10 cellular contexts compared by ENCODE assay signal in the genomic region with DNA sequence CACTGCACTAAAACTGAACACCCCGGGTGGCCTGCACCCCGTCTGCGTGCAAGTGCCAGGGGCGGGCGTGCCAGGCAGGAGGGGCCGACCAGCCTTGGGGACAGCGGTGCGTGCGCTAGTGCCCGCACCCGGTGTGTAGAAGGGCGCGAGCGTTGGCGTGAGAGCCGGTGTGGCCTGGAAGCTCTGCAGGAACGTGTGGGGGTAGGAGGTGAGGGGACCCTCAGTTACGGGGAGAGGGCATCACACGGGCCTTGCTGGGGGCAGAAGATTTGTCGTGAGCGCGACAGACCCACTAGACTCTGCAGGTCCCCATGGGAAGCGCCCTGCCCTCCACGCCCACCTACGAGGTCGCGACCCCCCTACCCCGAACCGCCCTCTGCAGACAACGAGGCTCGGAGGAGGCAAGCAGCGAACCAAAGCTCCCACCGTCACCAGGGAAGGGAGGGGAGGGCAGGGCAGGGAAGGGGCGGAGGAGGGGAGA.
DNase-seq lines count a peak whose midpoint lies in the region; ATAC-seq and TF ChIP-seq lines count a peak whose summit lies in the region.
"Had no signal": no experiment of that assay in that cellular context is flagged by ENCODE, and none has a peak within 500 bp of the region (broad histone marks: within the 10 kb centered on the region; RNA-seq: fewer than 3 reads in every experiment).

No MANE protein-coding gene starts in this region.

- H3K4me1 ChIP-seq in right cardiac atrium (ENCODE audit: control insufficient read depth, insufficient read depth, low read length) (no peaks in the 10 kb centered on the region), sigmoid colon (peaks cover 0 to 26% (median 24%) of the 10 kb centered on the region in 4 donors)

- ATAC-seq in activated CD4-positive, alpha-beta T cell treated with anti-CD3 and anti-CD28 coated beads for 36 hours: no peak
- ATAC-seq in WTC11: no peak
- ATAC-seq in right cardiac atrium: no peak
- ATAC-seq in omental fat pad (ENCODE audit: low FRiP score): no peak

- H3K4me3 ChIP-seq in right cardiac atrium (ENCODE audit: low read length): peak overlapping the region; percentile 82
- peak overlapping the region in 2 of 4 donors; percentile 61 to 73 for H3K4me3 ChIP-seq in sigmoid colon

- H3K27ac ChIP-seq in right cardiac atrium (ENCODE audit: low read length): no peak overlapping the region
- H3K27ac ChIP-seq in sigmoid colon: no peak overlapping the region

- TF ChIP-seq POLR2A in sigmoid colon (IDR thresholded peaks at IDR 0.05): no peak

- CTCF ChIA-PET in activated CD4-positive, alpha-beta T cell treated with anti-CD3 and anti-CD28 coated beads for 36 hours (lab: Charles Lee): no interaction called here
- CTCF ChIA-PET in WTC11 (lab: Charles Lee): interaction anchor here (0.6 to 1.2 kb wide), 9 partner anchors 8 to 269 kb away, joined by 3 to 6 read pairs (median 4); no protein-coding TSS in a partner anchor

- POLR2A ChIA-PET in activated CD4-positive, alpha-beta T cell treated with anti-CD3 and anti-CD28 coated beads for 36 hours (lab: Charles Lee): no interaction called here
- POLR2A ChIA-PET in WTC11 (lab: Charles Lee): interaction anchor here (0.6 kb wide), 1 partner anchor 11 kb away, joined by 3 read pairs; no protein-coding TSS in a partner anchor

- H3K4me3 Mint-ChIP-seq in activated CD4-positive, alpha-beta T cell treated with anti-CD3 and anti-CD28 coated beads for 36 hours: peak overlapping the region; percentile 33
- H3K4me3 Mint-ChIP-seq in WTC11: peak overlapping the region; percentile 60
- H3K4me3 Mint-ChIP-seq: activated naive CD8-positive, alpha-beta T cell had no signal

- no peak overlapping the region for H3K27ac Mint-ChIP-seq in activated CD4-positive, alpha-beta T cell treated with anti-CD3 and anti-CD28 coated beads for 36 hours
- H3K27ac Mint-ChIP-seq in WTC11: no peak overlapping the region
- H3K27ac Mint-ChIP-seq: activated naive CD8-positive, alpha-beta T cell had no signal

- H3K9me3 Mint-ChIP-seq in activated CD4-positive, alpha-beta T cell treated with anti-CD3 and anti-CD28 coated beads for 36 hours (ENCODE audit: low read depth): no peaks in the 10 kb centered on the region
- H3K9me3 Mint-ChIP-seq in WTC11: no peaks in the 10 kb centered on the region

- no peak for TF ChIP-seq EP300 in sigmoid colon (IDR thresholded peaks at IDR 0.05)

- WGBS in right cardiac atrium: 26% methylated on average over 34 of the region's 34 CpGs
- 12 to 31% methylated on average over 33 to 34 of the region's 34 CpGs for WGBS in sigmoid colon, 2 donors

- H3K36me3 ChIP-seq in sigmoid colon: no peaks in the 10 kb centered on the region
- H3K36me3 ChIP-seq: left lung had no signal

- no peaks in the 10 kb centered on the region for H3K27me3 ChIP-seq in right cardiac atrium (ENCODE audit: control insufficient read depth, insufficient read depth)
- H3K27me3 ChIP-seq in sigmoid colon: peaks cover 6 to 33% (median 28%) of the 10 kb centered on the region in 3 donors
- H3K27me3 ChIP-seq: left lung had no signal

- no peaks in the 10 kb centered on the region for H3K36me3 Mint-ChIP-seq in activated CD4-positive, alpha-beta T cell treated with anti-CD3 and anti-CD28 coated beads for 36 hours (ENCODE audit: low read depth)
- H3K36me3 Mint-ChIP-seq in WTC11: no peaks in the 10 kb centered on the region
- H3K36me3 Mint-ChIP-seq: activated naive CD8-positive, alpha-beta T cell had no signal

- intact Hi-C loops in activated CD4-positive, alpha-beta T cell treated with anti-CD3 and anti-CD28 coated beads for 36 hours (cut with DNase I, micrococcal nuclease): loop anchor here in 1 of 2 experiments (2.0 kb wide), 1 partner anchor 662 kb away; no protein-coding TSS in a partner anchor
- intact Hi-C loops in right cardiac atrium (cut with DNase I): no loop called here
- intact Hi-C loops in sigmoid colon (cut with DNase I): no loop called here

- DNase-seq in activated CD4-positive, alpha-beta T cell treated with anti-CD3 and anti-CD28 coated beads for 36 hours: no peak
- DNase-seq in activated CD4-positive, alpha-beta T cell treated with anti-CD3 and anti-CD28 coated beads, Interleukin-2, amount 50 U/mL, for 1 hour: no peak
- DNase-seq in WTC11 (ENCODE audit: low spot score) (peak; percentile 62), right cardiac atrium (peak; percentile 44 to 79 (median 66)), sigmoid colon (peak; percentile 66), NCI-H345 treated with DMSO at 0.1 percent for 48 hours (lab: John Stamatoyannopoulos, UW; ENCODE audit: unreplicated experiment) (no peak), cerebellum (ENCODE audit: low spot score) (no peak), omental fat pad (ENCODE audit: low spot score) (no peak)

- H3K9me3 ChIP-seq in right cardiac atrium (ENCODE audit: control insufficient read depth, low read length) (no peaks in the 10 kb centered on the region), sigmoid colon (no peaks in the 10 kb centered on the region)
- H3K9me3 ChIP-seq: left lung had no signal

- no peaks in the 10 kb centered on the region for H3K27me3 Mint-ChIP-seq in activated CD4-positive, alpha-beta T cell treated with anti-CD3 and anti-CD28 coated beads for 36 hours
- peaks cover 10% of the 10 kb centered on the region for H3K27me3 Mint-ChIP-seq in WTC11 (ENCODE audit: low read depth)
- H3K27me3 Mint-ChIP-seq: activated naive CD8-positive, alpha-beta T cell had no signal

- TF ChIP-seq CTCF in WTC11 (IDR thresholded peaks at IDR 0.05): no peak
- TF ChIP-seq CTCF in sigmoid colon (IDR thresholded peaks at IDR 0.05): no peak
- TF ChIP-seq CTCF in omental fat pad (IDR thresholded peaks at IDR 0.05): no peak

- H3K4me1 Mint-ChIP-seq in activated CD4-positive, alpha-beta T cell treated with anti-CD3 and anti-CD28 coated beads for 36 hours: peaks cover 4% of the 10 kb centered on the region
- H3K4me1 Mint-ChIP-seq in WTC11: peaks cover 29% of the 10 kb centered on the region

TF ChIP-seq in WTC11, 78 proteins besides CTCF, POLR2A, EP300 and RAD21:
- TF ChIP-seq NFYB (CRISPR knock-in tag; conservative IDR thresholded peaks at IDR 0.05; ENCODE audit: low read depth): no peak
- TF ChIP-seq SMAD4 (CRISPR knock-in tag; IDR thresholded peaks at IDR 0.05): no peak
- TF ChIP-seq, protein P1, sequence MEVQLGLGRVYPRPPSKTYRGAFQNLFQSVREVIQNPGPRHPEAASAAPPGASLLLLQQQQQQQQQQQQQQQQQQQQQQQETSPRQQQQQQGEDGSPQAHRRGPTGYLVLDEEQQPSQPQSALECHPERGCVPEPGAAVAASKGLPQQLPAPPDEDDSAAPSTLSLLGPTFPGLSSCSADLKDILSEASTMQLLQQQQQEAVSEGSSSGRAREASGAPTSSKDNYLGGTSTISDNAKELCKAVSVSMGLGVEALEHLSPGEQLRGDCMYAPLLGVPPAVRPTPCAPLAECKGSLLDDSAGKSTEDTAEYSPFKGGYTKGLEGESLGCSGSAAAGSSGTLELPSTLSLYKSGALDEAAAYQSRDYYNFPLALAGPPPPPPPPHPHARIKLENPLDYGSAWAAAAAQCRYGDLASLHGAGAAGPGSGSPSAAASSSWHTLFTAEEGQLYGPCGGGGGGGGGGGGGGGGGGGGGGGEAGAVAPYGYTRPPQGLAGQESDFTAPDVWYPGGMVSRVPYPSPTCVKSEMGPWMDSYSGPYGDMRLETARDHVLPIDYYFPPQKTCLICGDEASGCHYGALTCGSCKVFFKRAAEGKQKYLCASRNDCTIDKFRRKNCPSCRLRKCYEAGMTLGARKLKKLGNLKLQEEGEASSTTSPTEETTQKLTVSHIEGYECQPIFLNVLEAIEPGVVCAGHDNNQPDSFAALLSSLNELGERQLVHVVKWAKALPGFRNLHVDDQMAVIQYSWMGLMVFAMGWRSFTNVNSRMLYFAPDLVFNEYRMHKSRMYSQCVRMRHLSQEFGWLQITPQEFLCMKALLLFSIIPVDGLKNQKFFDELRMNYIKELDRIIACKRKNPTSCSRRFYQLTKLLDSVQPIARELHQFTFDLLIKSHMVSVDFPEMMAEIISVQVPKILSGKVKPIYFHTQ (CRISPR knock-in tag; IDR thresholded peaks at IDR 0.05): no peak
- 0 out of 2 replicates have a peak, but pooled peaks have one; percentile 26 for TF ChIP-seq SP1 (CRISPR knock-in tag; conservative IDR thresholded peaks at IDR 0.05)
TF ChIP-seq in WTC11: peak in this region for 1.

Comparison
In these comparisons a context has a peak if more than half of its experiments do, and no peak if none do; other contexts are left out.
1. DNase-seq: peak in WTC11 (single experiment), right cardiac atrium (3 of 3) and sigmoid colon (single experiment); none in activated CD4-positive, alpha-beta T cell treated with anti-CD3 and anti-CD28 coated beads for 36 hours (single experiment), activated CD4-positive, alpha-beta T cell treated with anti-CD3 and anti-CD28 coated beads, Interleukin-2, amount 50 U/mL, for 1 hour (single experiment), NCI-H345 treated with DMSO at 0.1 percent for 48 hours (single experiment), cerebellum (single experiment) and omental fat pad (single experiment).